In genomic region chr10:88138319-88138848, GRCh38 we compare ENCODE assay signal across 10 cellular contexts.
A peak's percentile ranks its signal among the peaks of the same experiment; 100 is the strongest.
DNase-seq lines count a peak whose midpoint lies in the region; ATAC-seq and TF ChIP-seq lines count a peak whose summit lies in the region.
"Had no signal": no experiment of that assay in that cellular context is flagged by ENCODE, and none has a peak within 500 bp of the region (broad histone marks: within the 10 kb centered on the region; RNA-seq: fewer than 3 reads in every experiment).

No MANE protein-coding gene starts in this region.

- H3K27me3 Mint-ChIP-seq in immature natural killer cell (ENCODE audit: low read depth in 3 of 3) = peaks cover 0 to 5% (median 1%) of the 10 kb centered on the region in 3 donors

- intact Hi-C loops in stomach (cut with DNase I; ENCODE audit: low total_unique reads) = no loop called here

- peak; percentile 21 to 42 (median 32) for DNase-seq in immature natural killer cell
- no peak for DNase-seq in mesenteric fat pad (ENCODE audit: low spot score)
- no peak for DNase-seq in stomach
- no peak for DNase-seq in HAP-1 (ENCODE audit: low spot score in 2 of 2)
- no peak for DNase-seq in dermis blood vessel endothelial cell
- DNase-seq: tibial artery had no signal

- H3K4me3 Mint-ChIP-seq in immature natural killer cell = peak overlapping the region in 1 of 5 donors; percentile 36
- H3K4me3 Mint-ChIP-seq: mesothelial cell of epicardium had no signal

- peak; percentile 91 for ATAC-seq in GM18868 (IDR thresholded peaks at IDR 0.05; ENCODE audit: unreplicated experiment)
- ATAC-seq in GM21526 (IDR thresholded peaks at IDR 0.05; ENCODE audit: low FRiP score, unreplicated experiment) = peak; percentile 93
- ATAC-seq in HG03196 (IDR thresholded peaks at IDR 0.05; ENCODE audit: unreplicated experiment) = peak; percentile 77

- H3K36me3 Mint-ChIP-seq in immature natural killer cell = no peaks in the 10 kb centered on the region
- H3K36me3 Mint-ChIP-seq: mesothelial cell of epicardium had no signal

- TF ChIP-seq POLR2A in stomach (IDR thresholded peaks at IDR 0.05) = no peak

- in situ Hi-C loops in HAP-1 (cut with MboI; ENCODE audit: low sequenced_read_pairs) = no loop called here

- no peak for TF ChIP-seq EP300 in stomach (IDR thresholded peaks at IDR 0.05)

- peaks cover 0 to under 1% (median 0%) of the 10 kb centered on the region in 6 donors for H3K9me3 Mint-ChIP-seq in immature natural killer cell

- H3K27ac ChIP-seq in stomach = no peak overlapping the region
- H3K27ac ChIP-seq: tibial artery had no signal

- peak overlapping the region in 2 of 6 donors; percentile 3 to 22 for H3K27ac Mint-ChIP-seq in immature natural killer cell
- H3K27ac Mint-ChIP-seq: mesothelial cell of epicardium had no signal

- H3K27me3 ChIP-seq in stomach (no peaks in the 10 kb centered on the region), HAP-1 (ENCODE audit: low read depth) (no peaks in the 10 kb centered on the region)
- H3K27me3 ChIP-seq: tibial artery had no signal

- H3K4me3 ChIP-seq in stomach (no peak overlapping the region), HAP-1 (no peak overlapping the region)
- H3K4me3 ChIP-seq: tibial artery had no signal

- H3K4me1 ChIP-seq in stomach (no peaks in the 10 kb centered on the region), HAP-1 (peaks cover 6% of the 10 kb centered on the region)
- H3K4me1 ChIP-seq: tibial artery had no signal

- H3K36me3 ChIP-seq in stomach (no peaks in the 10 kb centered on the region), HAP-1 (replicated peaks) (no peaks in the 10 kb centered on the region)
- H3K36me3 ChIP-seq: tibial artery had no signal

- WGBS in stomach, 5 donors = 64 to 83% (median 79%) methylated on average over 2 of the region's 2 CpGs

- no peak for TF ChIP-seq CTCF in stomach (IDR thresholded peaks at IDR 0.05)

- no peaks in the 10 kb centered on the region for H3K9me3 ChIP-seq in stomach
- no peaks in the 10 kb centered on the region for H3K9me3 ChIP-seq in HAP-1
- H3K9me3 ChIP-seq: tibial artery had no signal

- H3K4me1 Mint-ChIP-seq in immature natural killer cell = peaks cover 22 to 28% of the 10 kb centered on the region in 2 donors

Comparison
In these comparisons a context has a peak if more than half of its experiments do, and no peak if none do; other contexts are left out.
1. DNase-seq: peak in immature natural killer cell (3 of 3); none in mesenteric fat pad (single experiment), stomach (single experiment), HAP-1 (0 of 2) and dermis blood vessel endothelial cell (single experiment).
2. Peak in every context shown above with its lines, with median percentiles within 50 percentile points of each other: ATAC-seq.